ENCODE assay signal across 8 cellular contexts in genomic region chr1:63773815-63774616, GRCh38. TPM values are rescaled to one million over a fixed set of nuclear protein-coding genes. Genes with fewer than 3 reads are reported as not detected.
DNase-seq lines count a peak whose midpoint lies in the region; ATAC-seq, FAIRE-seq and TF ChIP-seq lines count a peak whose summit lies in the region.

ROR1 (plus strand) TSS chr1:63774017.

- H3K27me3 Mint-ChIP-seq in MCF 10A (ENCODE audit: insufficient read depth, unreplicated experiment) = no peaks in the 10 kb centered on the region

- no TSS peak for BruUV-seq in MCF 10A (replicated peaks; lab: Mats Ljungman, UMichigan)

- no peaks in the 10 kb centered on the region for H3K9me3 Mint-ChIP-seq in MCF 10A (ENCODE audit: unreplicated experiment)

- H3K4me3 ChIP-seq in iPS-11a (ENCODE audit: low read depth, low read length) (peak within 1 kb of the TSS; percentile 62), retinal pigment epithelial cell (ENCODE audit: low read length) (peak within 1 kb of the TSS; percentile 88)

- CTCF ChIA-PET in MCF 10A (lab: Yijun Ruan, JAX) = interaction anchor here (0.6 to 3.4 kb wide), 22 partner anchors 9 to 473 kb away, joined by 3 to 22 read pairs (median 5); no protein-coding TSS in a partner anchor

- DNase-seq in D721Med (ENCODE audit: insufficient read length, low spot score) = peak; percentile 63
- DNase-seq in M059J (ENCODE audit: low read depth) = peak; percentile 87
- peak; percentile 86 for DNase-seq in SKM-1 treated with dmso at 0.1 percent for 144 hours (lab: John Stamatoyannopoulos, UW; ENCODE audit: unreplicated experiment)
- peak; percentile 85 for DNase-seq in MCF 10A (ENCODE audit: unreplicated experiment)
- peak; percentile 49 for DNase-seq in retinal pigment epithelial cell (ENCODE audit: low read depth)
- DNase-seq in activated gamma-delta T cell (lab: John Stamatoyannopoulos, UW) = no peak

- peak; percentile 81 for ATAC-seq in GM21723 (IDR thresholded peaks at IDR 0.05; ENCODE audit: unreplicated experiment)

- peak; percentile 66 for TF ChIP-seq CTCF in D721Med (IDR thresholded peaks at IDR 0.05; ENCODE audit: insufficient read depth, missing control alignments)
- peak; percentile 57 for TF ChIP-seq CTCF in MCF 10A (IDR thresholded peaks at IDR 0.05; ENCODE audit: unreplicated experiment)
- peak; percentile 67 for TF ChIP-seq CTCF in retinal pigment epithelial cell (conservative IDR thresholded peaks at IDR 0.05; ENCODE audit: low read depth, low read length)

- intact Hi-C loops in MCF 10A (cut with micrococcal nuclease) = loop anchor here (1.0 to 10.0 kb wide), 8 partner anchors 82 to 469 kb away; no protein-coding TSS in a partner anchor

- H3K36me3 Mint-ChIP-seq in MCF 10A (ENCODE audit: insufficient read depth, unreplicated experiment) = peaks cover 1% of the 10 kb centered on the region

- POLR2A ChIA-PET in MCF 10A (lab: Yijun Ruan, JAX) = interaction anchor here (0.7 to 2.6 kb wide), 16 partner anchors 10 to 387 kb away, joined by 3 to 14 read pairs (median 4); no protein-coding TSS in a partner anchor

- H3K4me3 Mint-ChIP-seq in MCF 10A (ENCODE audit: unreplicated experiment) = peak within 1 kb of the TSS; percentile 93

- peaks cover 16% of the 10 kb centered on the region for H3K4me1 Mint-ChIP-seq in MCF 10A (ENCODE audit: insufficient read depth, unreplicated experiment)

- no peak for FAIRE-seq in D721Med (lab: Jason Lieb, UNC)

- peak within 1 kb of the TSS; percentile 29 for H3K27ac Mint-ChIP-seq in MCF 10A (ENCODE audit: low read depth, unreplicated experiment)

RNA-seq across cellular contexts. Expression of gene ROR1, which starts in this region (rescaled TPM):
- total RNA-seq in M059J (2014; rRNA removed; shearing (Covaris generic)) = 1.1 and 2.5 TPM in 2 replicates
- total RNA-seq in MCF 10A (2022) = 4.6 and 10.3 TPM in 2 replicates
